1 cellular context compared by ENCODE assay signal in the genomic region with DNA sequence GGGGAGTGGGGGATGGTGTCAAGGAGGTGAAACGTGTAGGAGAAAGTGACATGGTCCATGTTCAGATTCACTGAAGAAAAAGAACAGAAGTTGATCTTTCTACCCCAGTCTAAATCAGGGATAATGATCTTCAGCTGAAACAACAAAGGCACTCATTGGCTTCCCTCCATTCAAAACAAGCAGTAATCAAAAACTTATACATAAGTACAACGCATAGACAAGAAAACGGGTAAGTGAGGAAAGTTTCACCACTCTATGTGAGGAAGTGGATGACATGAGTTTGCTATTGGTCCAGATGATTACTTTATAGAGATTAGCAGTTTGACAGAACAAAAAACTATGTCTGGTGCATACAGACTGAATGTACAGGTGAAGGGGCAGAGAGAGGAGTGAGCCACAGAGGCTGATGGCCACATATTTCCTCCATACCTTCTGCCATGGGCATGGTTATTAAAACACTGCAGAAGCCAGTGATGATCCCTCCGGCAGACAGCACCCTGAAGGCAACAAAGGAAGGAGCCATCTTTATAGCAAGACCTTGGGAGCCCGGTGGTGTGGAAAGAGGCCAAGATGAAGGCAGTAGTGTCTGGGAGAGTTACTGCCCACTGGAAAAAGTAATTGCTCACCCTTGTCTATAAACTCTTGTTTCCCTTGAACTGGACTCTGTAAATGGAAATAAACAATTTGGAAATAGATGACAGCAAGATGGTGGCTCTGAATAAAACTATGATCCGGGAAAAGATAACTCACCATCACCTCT.
TF ChIP-seq lines count a peak whose summit lies in the region.

No MANE protein-coding gene starts in this region.

TF ChIP-seq in IMR-90, 13 proteins besides CTCF, POLR2A, EP300 and RAD21 (continued from another document):
- TF ChIP-seq, protein P1, sequence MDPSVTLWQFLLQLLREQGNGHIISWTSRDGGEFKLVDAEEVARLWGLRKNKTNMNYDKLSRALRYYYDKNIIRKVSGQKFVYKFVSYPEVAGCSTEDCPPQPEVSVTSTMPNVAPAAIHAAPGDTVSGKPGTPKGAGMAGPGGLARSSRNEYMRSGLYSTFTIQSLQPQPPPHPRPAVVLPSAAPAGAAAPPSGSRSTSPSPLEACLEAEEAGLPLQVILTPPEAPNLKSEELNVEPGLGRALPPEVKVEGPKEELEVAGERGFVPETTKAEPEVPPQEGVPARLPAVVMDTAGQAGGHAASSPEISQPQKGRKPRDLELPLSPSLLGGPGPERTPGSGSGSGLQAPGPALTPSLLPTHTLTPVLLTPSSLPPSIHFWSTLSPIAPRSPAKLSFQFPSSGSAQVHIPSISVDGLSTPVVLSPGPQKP (IDR thresholded peaks at IDR 0.05; ENCODE audit: borderline replicate concordance, low read depth, low read length): no peak
- TF ChIP-seq CHD1 (IDR thresholded peaks at IDR 0.05; ENCODE audit: low read depth, low read length): no peak
- TF ChIP-seq MAZ (IDR thresholded peaks at IDR 0.05; ENCODE audit: borderline replicate concordance, low read depth, low read length): no peak
- no peak for TF ChIP-seq RCOR1 (IDR thresholded peaks at IDR 0.05; ENCODE audit: insufficient replicate concordance, low read length)
- no peak for TF ChIP-seq RFX5 (IDR thresholded peaks at IDR 0.05; ENCODE audit: low read depth, low read length)
- no peak for TF ChIP-seq CEBPB (IDR thresholded peaks at IDR 0.05; ENCODE audit: low read depth, low read length)
- TF ChIP-seq BHLHE40 (IDR thresholded peaks at IDR 0.05; ENCODE audit: low read depth, low read length): no peak
- no peak for TF ChIP-seq MAFK (IDR thresholded peaks at IDR 0.05; ENCODE audit: low read depth, low read length)
- TF ChIP-seq NFE2L2 (IDR thresholded peaks at IDR 0.05; ENCODE audit: low read depth, low read length): no peak
